1 cellular context compared by ENCODE assay signal in genomic region chr2:229410312-229410711, GRCh38.
TF ChIP-seq lines count a peak whose summit lies in the region.

No MANE protein-coding gene starts in this region.

TF ChIP-seq in HCT116, 20 proteins besides CTCF, POLR2A, EP300 and RAD21:
- TF ChIP-seq ZFX (IDR thresholded peaks at IDR 0.05) (no peak), CEBPB (IDR thresholded peaks at IDR 0.05; ENCODE audit: low read depth) (no peak), YY1 (IDR thresholded peaks at IDR 0.05; ENCODE audit: extremely low read depth, insufficient replicate concordance, low read depth, low read length) (no peak), POLR2AphosphoS5 (IDR thresholded peaks at IDR 0.05; ENCODE audit: low read depth, low read length) (no peak), EZH2 (IDR thresholded peaks at IDR 0.05) (no peak), REST (IDR thresholded peaks at IDR 0.05; ENCODE audit: low read depth) (no peak), SRF (IDR thresholded peaks at IDR 0.05; ENCODE audit: low read depth) (no peak), FOSL1 (IDR thresholded peaks at IDR 0.05; ENCODE audit: low read depth) (no peak), EZH2phosphoT487 (IDR thresholded peaks at IDR 0.05; ENCODE audit: borderline replicate concordance) (no peak), CBX3 (IDR thresholded peaks at IDR 0.05; ENCODE audit: low read depth) (no peak), EGR1 (IDR thresholded peaks at IDR 0.05; ENCODE audit: low read depth) (no peak), MAX (IDR thresholded peaks at IDR 0.05) (no peak), ELF1 (IDR thresholded peaks at IDR 0.05; ENCODE audit: borderline replicate concordance, low read depth) (no peak), ZBTB33 (IDR thresholded peaks at IDR 0.05; ENCODE audit: extremely low read depth, insufficient replicate concordance, low read length) (no peak), SP1 (IDR thresholded peaks at IDR 0.05; ENCODE audit: low read depth) (no peak), SIN3A (IDR thresholded peaks at IDR 0.05; ENCODE audit: low read depth) (no peak), ZNF274 (IDR thresholded peaks at IDR 0.05; ENCODE audit: low read depth, low read length) (no peak), ATF3 (IDR thresholded peaks at IDR 0.05) (no peak), TCF7L2 (IDR thresholded peaks at IDR 0.05; ENCODE audit: borderline replicate concordance, extremely low read depth, insufficient read depth, insufficient read length) (no peak), JUND (IDR thresholded peaks at IDR 0.05) (no peak)
